In genomic region chr10:78972947-78973900, GRCh38 we compare ENCODE assay signal across 8 cellular contexts.
DNase-seq lines count a peak whose midpoint lies in the region; ATAC-seq, FAIRE-seq and TF ChIP-seq lines count a peak whose summit lies in the region.

No MANE protein-coding gene starts in this region.

- POLR2A ChIA-PET in HCT116 (lab: Charles Lee): interaction anchor here (0.6 to 2.2 kb wide), 7 partner anchors 9 to 1230 kb away, joined by 3 to 20 read pairs (median 3); no protein-coding TSS in a partner anchor

- no peaks in the 10 kb centered on the region for H3K9me3 ChIP-seq in HCT116 (ENCODE audit: control insufficient read depth in 1 of 2, insufficient read depth in 1 of 2, low read depth in 1 of 2, low read length in 2 of 2)
- H3K9me3 ChIP-seq in MM.1S (replicated peaks; ENCODE audit: insufficient read depth, low read length): no peaks in the 10 kb centered on the region
- H3K9me3 ChIP-seq in SJCRH30 (replicated peaks): no peaks in the 10 kb centered on the region
- H3K9me3 ChIP-seq in neuron (ENCODE audit: low read length): no peaks in the 10 kb centered on the region
- no peaks in the 10 kb centered on the region for H3K9me3 ChIP-seq in stomach smooth muscle (ENCODE audit: control insufficient read depth in 2 of 2, low read length in 2 of 2)

- ATAC-seq in HCT116: peak; percentile 64

- no peaks in the 10 kb centered on the region for H3K9me2 ChIP-seq in HCT116 (ENCODE audit: insufficient read depth)
- no peaks in the 10 kb centered on the region for H3K9me2 ChIP-seq in MM.1S (replicated peaks; ENCODE audit: insufficient read depth, low read length)

- peak overlapping the region; percentile 87 for H3K4me2 ChIP-seq in HCT116 (ENCODE audit: low read length)
- H3K4me2 ChIP-seq in MM.1S (ENCODE audit: low read depth, low read length): peak overlapping the region; percentile 93

- FAIRE-seq in frontal cortex (lab: Jason Lieb, UNC): no peak

- H2AFZ ChIP-seq in HCT116 (ENCODE audit: low read depth, low read length, poor library complexity, severe bottlenecking) (no peak overlapping the region), MM.1S (ENCODE audit: low read length) (peak overlapping the region; percentile 87), neuron (ENCODE audit: low read depth, low read length) (no peak overlapping the region)

- H3K79me2 ChIP-seq in HCT116 (ENCODE audit: insufficient read depth, low read length) (no peaks in the 10 kb centered on the region), MM.1S (ENCODE audit: low read length) (no peaks in the 10 kb centered on the region)

- H3K36me3 ChIP-seq in HCT116 (ENCODE audit: control insufficient read depth in 1 of 2, insufficient read depth in 2 of 2, low read length in 2 of 2): no peaks in the 10 kb centered on the region
- no peaks in the 10 kb centered on the region for H3K36me3 ChIP-seq in MM.1S (replicated peaks; ENCODE audit: insufficient read depth, low read length)
- no peaks in the 10 kb centered on the region for H3K36me3 ChIP-seq in SJCRH30
- no peaks in the 10 kb centered on the region for H3K36me3 ChIP-seq in neuron (ENCODE audit: insufficient read depth, low read length)
- no peaks in the 10 kb centered on the region for H3K36me3 ChIP-seq in stomach smooth muscle (ENCODE audit: control insufficient read depth in 2 of 2, insufficient read depth in 2 of 2, low read length in 2 of 2)

- CTCF ChIA-PET in HCT116 (lab: Charles Lee): interaction anchor here (0.6 to 2.6 kb wide), 4 partner anchors 11 to 222 kb away, joined by 4 to 13 read pairs (median 6); no protein-coding TSS in a partner anchor
- CTCF ChIA-PET in activated naive CD4-positive, alpha-beta T cell treated with anti-CD3 and anti-CD28 coated beads, Interleukin-2, amount 10 ng/mL, durations not matched to agents 7 days and 5 days (lab: Charles Lee): interaction anchor here (0.7 to 1.0 kb wide), 2 partner anchors 92 to 94 kb away, joined by 3 read pairs; no protein-coding TSS in a partner anchor

- no peaks in the 10 kb centered on the region for H3F3A ChIP-seq in MM.1S (ENCODE audit: insufficient read depth, low read length)

- TF ChIP-seq CTCF in HCT116 (IDR thresholded peaks at IDR 0.05 in 2 of 3, conservative IDR thresholded peaks at IDR 0.05 in 1 of 3; ENCODE audit: borderline replicate concordance in 1 of 3, insufficient read depth in 1 of 3, low read depth in 2 of 3, low read length in 2 of 3) (no peak), MM.1S (IDR thresholded peaks at IDR 0.05; ENCODE audit: low read length) (no peak)

- TSS peak; percentile 81 for BruUV-seq in HCT116 (replicated peaks; lab: Mats Ljungman, UMichigan)

- H3K9me3 Mint-ChIP-seq in activated naive CD4-positive, alpha-beta T cell treated with anti-CD3 and anti-CD28 coated beads, Interleukin-2, amount 10 ng/mL, durations not matched to agents 7 days and 5 days: no peaks in the 10 kb centered on the region

- H3K27ac Mint-ChIP-seq in activated naive CD4-positive, alpha-beta T cell treated with anti-CD3 and anti-CD28 coated beads, Interleukin-2, amount 10 ng/mL, durations not matched to agents 7 days and 5 days: no peak overlapping the region

- H3K4me3 ChIP-seq in HCT116 (replicated peaks in 1 of 2; ENCODE audit: low read depth in 1 of 2, low read length in 2 of 2) (peak overlapping the region; percentile 42 to 61), MM.1S (ENCODE audit: low read length) (peak overlapping the region; percentile 66), SJCRH30 (peak overlapping the region; percentile 57), neuron (ENCODE audit: low read length) (peak overlapping the region; percentile 48), stomach smooth muscle (ENCODE audit: low read length in 2 of 2) (peak overlapping the region; percentile 58 to 74)

- peak overlapping the region; percentile 72 for H3K9ac ChIP-seq in HCT116 (ENCODE audit: low read length)
- peak overlapping the region; percentile 83 for H3K9ac ChIP-seq in MM.1S (ENCODE audit: low read length)
- peak overlapping the region; percentile 77 to 80 for H3K9ac ChIP-seq in stomach smooth muscle (ENCODE audit: low read length in 2 of 2)

- DNase-seq in ELR (ENCODE audit: low read depth) (peak; percentile 96), HCT116 (ENCODE audit: low read depth, low spot score) (peak; percentile 84), MM.1S (peak; percentile 88), SJCRH30 (peak; percentile 88 to 92), frontal cortex (ENCODE audit: low spot score in 2 of 2) (peak; percentile 93 to 97)
- peak; percentile 80 for DNase-seq in activated naive CD4-positive, alpha-beta T cell treated with anti-CD3 and anti-CD28 coated beads, Interleukin-2, amount 10 ng/mL, durations not matched to agents 7 days and 5 days

- intact Hi-C loops in HCT116 (cut with micrococcal nuclease): loop anchor here (5.0 kb wide), 3 partner anchors 179 to 941 kb away; partner anchors contain the start of gene RPS24

- no peak for TF ChIP-seq RAD21 in HCT116 (IDR thresholded peaks at IDR 0.05; ENCODE audit: low read depth)

- H3K27ac ChIP-seq in HCT116 (ENCODE audit: low read depth, low read length) (peak overlapping the region; percentile 96), MM.1S (ENCODE audit: low read length) (peak overlapping the region; percentile 54; the same call in 1 of the 2 replicates), SJCRH30 (peak overlapping the region; percentile 89), stomach smooth muscle (ENCODE audit: low read length) (peak overlapping the region; percentile 95)

- H3K27me3 Mint-ChIP-seq in activated naive CD4-positive, alpha-beta T cell treated with anti-CD3 and anti-CD28 coated beads, Interleukin-2, amount 10 ng/mL, durations not matched to agents 7 days and 5 days: peaks cover 45% of the 10 kb centered on the region

- peaks cover 19% of the 10 kb centered on the region for H3K4me1 Mint-ChIP-seq in activated naive CD4-positive, alpha-beta T cell treated with anti-CD3 and anti-CD28 coated beads, Interleukin-2, amount 10 ng/mL, durations not matched to agents 7 days and 5 days

- RAD21 ChIA-PET in HCT116 (lab: Charles Lee; ENCODE audit: low non-redundant PET in 1 of 2, low total read pairs in 2 of 2, uncharacterized antibody in 2 of 2, unreplicated experiment in 2 of 2): interaction anchor here (0.6 to 1.3 kb wide), 4 partner anchors 20 to 156 kb away, joined by 3 to 6 read pairs (median 4); no protein-coding TSS in a partner anchor

- H4K20me1 ChIP-seq in HCT116 (ENCODE audit: insufficient read depth) (no peaks in the 10 kb centered on the region), MM.1S (ENCODE audit: insufficient read depth, low read length) (no peaks in the 10 kb centered on the region)

- no peaks in the 10 kb centered on the region for H3K36me3 Mint-ChIP-seq in activated naive CD4-positive, alpha-beta T cell treated with anti-CD3 and anti-CD28 coated beads, Interleukin-2, amount 10 ng/mL, durations not matched to agents 7 days and 5 days

- H3K4me1 ChIP-seq in HCT116 (ENCODE audit: control insufficient read depth in 1 of 2, insufficient read depth in 2 of 2, low read length in 2 of 2) (peaks cover 30 to 48% of the 10 kb centered on the region in 2 experiments), MM.1S (ENCODE audit: low read length) (peaks cover 8% of the 10 kb centered on the region; the same call in 1 of the 2 replicates), SJCRH30 (peaks cover 22% of the 10 kb centered on the region), neuron (ENCODE audit: insufficient read depth, low read length) (peaks cover 48% of the 10 kb centered on the region), stomach smooth muscle (ENCODE audit: control insufficient read depth, insufficient read depth, low read length) (peaks cover 54% of the 10 kb centered on the region)

- peak overlapping the region; percentile 67 for H3K4me3 Mint-ChIP-seq in activated naive CD4-positive, alpha-beta T cell treated with anti-CD3 and anti-CD28 coated beads, Interleukin-2, amount 10 ng/mL, durations not matched to agents 7 days and 5 days

- no peaks in the 10 kb centered on the region for H3K27me3 ChIP-seq in HCT116 (ENCODE audit: insufficient read depth, low read length)
- no peaks in the 10 kb centered on the region for H3K27me3 ChIP-seq in MM.1S (replicated peaks; ENCODE audit: insufficient read depth, low read length)
- no peaks in the 10 kb centered on the region for H3K27me3 ChIP-seq in SJCRH30
- H3K27me3 ChIP-seq in neuron (ENCODE audit: insufficient read depth, low read length): no peaks in the 10 kb centered on the region
- H3K27me3 ChIP-seq in stomach smooth muscle (ENCODE audit: control insufficient read depth in 1 of 2, insufficient read depth in 2 of 2, low read length in 2 of 2): no peaks in the 10 kb centered on the region

- no peak for TF ChIP-seq POLR2A in HCT116 (IDR thresholded peaks at IDR 0.05; ENCODE audit: borderline replicate concordance, extremely low read depth, insufficient read depth, insufficient read length)

TF ChIP-seq in HCT116, 20 proteins besides CTCF, POLR2A, EP300 and RAD21 (continues in another document):
- TF ChIP-seq SIN3A (IDR thresholded peaks at IDR 0.05; ENCODE audit: low read depth): no peak
- 0 out of 2 replicates have a peak, but pooled peaks have one; percentile 16 for TF ChIP-seq ZFX (IDR thresholded peaks at IDR 0.05)
- TF ChIP-seq ATF3 (IDR thresholded peaks at IDR 0.05): no peak
- TF ChIP-seq POLR2AphosphoS5 (IDR thresholded peaks at IDR 0.05; ENCODE audit: low read depth, low read length): peak; percentile 57
- TF ChIP-seq MAX (IDR thresholded peaks at IDR 0.05): no peak
- TF ChIP-seq EZH2 (IDR thresholded peaks at IDR 0.05): no peak
- TF ChIP-seq TCF7L2 (IDR thresholded peaks at IDR 0.05; ENCODE audit: borderline replicate concordance, extremely low read depth, insufficient read depth, insufficient read length): peak; percentile 5
- TF ChIP-seq CBX3 (IDR thresholded peaks at IDR 0.05; ENCODE audit: low read depth): no peak
- no peak for TF ChIP-seq FOSL1 (IDR thresholded peaks at IDR 0.05; ENCODE audit: low read depth)
- TF ChIP-seq ZNF274 (IDR thresholded peaks at IDR 0.05; ENCODE audit: low read depth, low read length): no peak

Comparison
In these comparisons a context has a peak if more than half of its experiments do, and no peak if none do; other contexts are left out.
1. Peak in every context shown above with its lines: DNase-seq, ATAC-seq, H3K4me3 ChIP-seq and H3K27ac ChIP-seq.